9 cellular contexts compared by ENCODE assay signal in the genomic region with DNA sequence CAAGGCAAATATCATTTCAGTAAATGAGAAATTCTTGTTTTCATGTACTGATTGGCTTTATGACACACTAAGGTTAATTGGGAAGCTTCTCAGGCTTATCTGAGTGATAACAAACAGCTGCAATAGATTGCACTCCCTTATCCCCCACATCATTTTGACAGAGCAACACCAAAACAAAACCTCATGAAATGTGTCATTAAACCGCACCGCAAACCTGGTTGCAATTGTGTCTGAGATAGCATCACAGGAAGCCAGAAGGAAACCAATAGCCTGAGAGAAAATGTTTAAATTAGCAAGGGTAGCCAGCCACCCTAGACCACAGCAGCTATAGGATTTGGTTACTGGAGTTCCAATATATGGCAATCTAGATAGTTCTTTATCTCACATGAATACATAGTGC. TPM values are rescaled to one million over a fixed set of nuclear protein-coding genes. Genes with fewer than 3 reads are reported as not detected.
DNase-seq lines count a peak whose midpoint lies in the region; ATAC-seq and TF ChIP-seq lines count a peak whose summit lies in the region.
"Had no signal": no experiment of that assay in that cellular context is flagged by ENCODE, and none has a peak within 500 bp of the region (broad histone marks: within the 10 kb centered on the region; RNA-seq: fewer than 3 reads in every experiment).

No MANE protein-coding gene starts in this region.

- H3K4me1 Mint-ChIP-seq in activated T-helper 17 cell treated with anti-CD3 and anti-CD28 coated beads, Interleukin-2, amount 50 U/mL, for 72 hours: peaks cover 9% of the 10 kb centered on the region
- H3K4me1 Mint-ChIP-seq in CD14-positive monocyte (no peaks in the 10 kb centered on the region), osteocyte (ENCODE audit: unreplicated experiment) (peaks cover 38% of the 10 kb centered on the region)

- peak; percentile 27 to 52 (median 38) for DNase-seq in stimulated activated CD4-positive, alpha-beta T cell treated with anti-CD3 and anti-CD28 coated beads, Interleukin-12 subunit alpha, Interleukin-12 subunit beta, amount 100 ng/mL, for 48 hours (ENCODE audit: low read depth in 2 of 3, low spot score in 1 of 3)
- no peak for DNase-seq in stimulated activated CD4-positive, alpha-beta T cell treated with anti-CD3 and anti-CD28 coated beads, Interleukin-12 subunit alpha, Interleukin-12 subunit beta, amount 100 ng/mL, for 4 hours
- DNase-seq in CD14-positive monocyte (ENCODE audit: low spot score) (no peak), NOMO-1 (lab: John Stamatoyannopoulos, UW; ENCODE audit: unreplicated experiment in 2 of 2) (no peak), NCI-H2196 treated with DMSO at 0.1 percent for 48 hours (lab: John Stamatoyannopoulos, UW; ENCODE audit: unreplicated experiment) (no peak), osteocyte (ENCODE audit: extremely low spot score, unreplicated experiment) (no peak)

- intact Hi-C loops in CD14-positive monocyte (cut with micrococcal nuclease): no loop called here

- H3K4me3 Mint-ChIP-seq in activated T-helper 17 cell treated with anti-CD3 and anti-CD28 coated beads, Interleukin-2, amount 50 U/mL, for 72 hours: peak overlapping the region; percentile 12
- no peak overlapping the region for H3K4me3 Mint-ChIP-seq in CD14-positive monocyte
- H3K4me3 Mint-ChIP-seq in osteocyte (ENCODE audit: unreplicated experiment): no peak overlapping the region
- H3K4me3 Mint-ChIP-seq: IgD-negative memory B cell had no signal

- peak; percentile 89 for ATAC-seq in HG03565 (IDR thresholded peaks at IDR 0.05; ENCODE audit: unreplicated experiment)
- peak; percentile 91 for ATAC-seq in activated T-helper 17 cell treated with anti-CD3 and anti-CD28 coated beads, Interleukin-2, amount 50 U/mL, for 72 hours (replicated peaks)

- no peak overlapping the region for H3K27ac Mint-ChIP-seq in activated T-helper 17 cell treated with anti-CD3 and anti-CD28 coated beads, Interleukin-2, amount 50 U/mL, for 72 hours
- H3K27ac Mint-ChIP-seq in CD14-positive monocyte: no peak overlapping the region
- no peak overlapping the region for H3K27ac Mint-ChIP-seq in osteocyte (ENCODE audit: unreplicated experiment)
- H3K27ac Mint-ChIP-seq: IgD-negative memory B cell had no signal

- no peak for TF ChIP-seq CTCF in CD14-positive monocyte (IDR thresholded peaks at IDR 0.05)
- no peak for TF ChIP-seq CTCF in osteocyte (IDR thresholded peaks at IDR 0.05)

- peaks cover 28% of the 10 kb centered on the region for H3K27me3 Mint-ChIP-seq in activated T-helper 17 cell treated with anti-CD3 and anti-CD28 coated beads, Interleukin-2, amount 50 U/mL, for 72 hours
- H3K27me3 Mint-ChIP-seq in CD14-positive monocyte (ENCODE audit: low read depth in 3 of 3) (peaks cover 8 to 12% (median 11%) of the 10 kb centered on the region in 3 donors), osteocyte (ENCODE audit: unreplicated experiment) (no peaks in the 10 kb centered on the region)

- no peaks in the 10 kb centered on the region for H3K9me3 Mint-ChIP-seq in activated T-helper 17 cell treated with anti-CD3 and anti-CD28 coated beads, Interleukin-2, amount 50 U/mL, for 72 hours
- H3K9me3 Mint-ChIP-seq in CD14-positive monocyte (peaks cover 0 to 10% (median 0%) of the 10 kb centered on the region in 7 donors), osteocyte (ENCODE audit: unreplicated experiment) (no peaks in the 10 kb centered on the region)

- peaks cover 5% of the 10 kb centered on the region for H3K36me3 Mint-ChIP-seq in activated T-helper 17 cell treated with anti-CD3 and anti-CD28 coated beads, Interleukin-2, amount 50 U/mL, for 72 hours (ENCODE audit: low read depth)
- H3K36me3 Mint-ChIP-seq in CD14-positive monocyte (no peaks in the 10 kb centered on the region), osteocyte (ENCODE audit: unreplicated experiment) (no peaks in the 10 kb centered on the region)
- H3K36me3 Mint-ChIP-seq: IgD-negative memory B cell had no signal

RNA-seq across cellular contexts. Expression of gene LAMA4, which starts 31.6 kb away (rescaled TPM):
- not detected for total RNA-seq in activated T-helper 17 cell treated with anti-CD3 and anti-CD28 coated beads, Interleukin-2, amount 50 U/mL, for 72 hours
- not detected for polyA plus RNA-seq in CD14-positive monocyte
- total RNA-seq in osteocyte: 209 and 220 TPM in 2 replicates
- polyA plus RNA-seq: IgD-negative memory B cell had no signal

Comparison
In these comparisons a context has a peak if more than half of its experiments do, and no peak if none do; other contexts are left out.
1. DNase-seq: peak in stimulated activated CD4-positive, alpha-beta T cell treated with anti-CD3 and anti-CD28 coated beads, Interleukin-12 subunit alpha, Interleukin-12 subunit beta, amount 100 ng/mL, for 48 hours (3 of 3); none in stimulated activated CD4-positive, alpha-beta T cell treated with anti-CD3 and anti-CD28 coated beads, Interleukin-12 subunit alpha, Interleukin-12 subunit beta, amount 100 ng/mL, for 4 hours (single experiment), CD14-positive monocyte (single experiment), NOMO-1 (0 of 2), NCI-H2196 treated with DMSO at 0.1 percent for 48 hours (single experiment) and osteocyte (single experiment).
2. RNA of gene LAMA4, which starts 31.6 kb away (total RNA-seq): 209 to 220 TPM in osteocyte; not detected in activated T-helper 17 cell treated with anti-CD3 and anti-CD28 coated beads, Interleukin-2, amount 50 U/mL, for 72 hours; every median in the first group is over 100 times any median in the second.